Comparison of ENCODE assay signal across 1 cellular context in genomic region chr19:39125554-39126311, GRCh38.
A peak's percentile ranks its signal among the peaks of the same experiment; 100 is the strongest.
TF ChIP-seq lines count a peak whose summit lies in the region.

PAK4 (plus strand) TSS chr19:39125786; CDS start chr19:39169554, 43,768 bp downstream.

TF ChIP-seq in SK-N-SH, 30 proteins besides CTCF, POLR2A, EP300 and RAD21 (continued from another document):
- TF ChIP-seq USF2 (IDR thresholded peaks at IDR 0.05; ENCODE audit: borderline replicate concordance, low read depth, low read length): no peak
- TF ChIP-seq TEAD4 (IDR thresholded peaks at IDR 0.05; ENCODE audit: borderline replicate concordance, insufficient read depth): no peak
- no peak for TF ChIP-seq USF1 (IDR thresholded peaks at IDR 0.05; ENCODE audit: borderline replicate concordance, low read depth)
- TF ChIP-seq SIN3A (IDR thresholded peaks at IDR 0.05; ENCODE audit: borderline replicate concordance, low read depth, low read length): peak; percentile 53; the same call in 1 of the 2 replicates
- peak; percentile 93 for TF ChIP-seq YY1 (IDR thresholded peaks at IDR 0.05; ENCODE audit: low read depth)
- no peak for TF ChIP-seq JUND (IDR thresholded peaks at IDR 0.05)
- TF ChIP-seq PBX3 (IDR thresholded peaks at IDR 0.05): no peak
- no peak; the same call in 1 of the 2 replicates for TF ChIP-seq RCOR1 (IDR thresholded peaks at IDR 0.05; ENCODE audit: low read length)
- no peak for TF ChIP-seq MEF2A (IDR thresholded peaks at IDR 0.05; ENCODE audit: borderline replicate concordance, low read depth)
- no peak for TF ChIP-seq RXRA (IDR thresholded peaks at IDR 0.05; ENCODE audit: borderline replicate concordance, low read depth)
- TF ChIP-seq EZH2phosphoT487 (IDR thresholded peaks at IDR 0.05; ENCODE audit: borderline replicate concordance, low read depth): no peak
- no peak for TF ChIP-seq GATA2 (CRISPR knock-in tag; IDR thresholded peaks at IDR 0.05)
- TF ChIP-seq MXI1 (IDR thresholded peaks at IDR 0.05; ENCODE audit: low read depth, low read length): peak; percentile 68; the same call in 1 of the 2 replicates
- TF ChIP-seq RFX5 (IDR thresholded peaks at IDR 0.05; ENCODE audit: low read length): peak; percentile 56
- peak; percentile 90 for TF ChIP-seq POLR2AphosphoS5 (IDR thresholded peaks at IDR 0.05; ENCODE audit: low read depth, low read length)
- no peak for TF ChIP-seq SMC3 (IDR thresholded peaks at IDR 0.05; ENCODE audit: low read depth, low read length)
- TF ChIP-seq CHD2 (IDR thresholded peaks at IDR 0.05; ENCODE audit: low read length, partially characterized antibody): peak; percentile 29
- no peak for TF ChIP-seq FOXJ3 (CRISPR knock-in tag; IDR thresholded peaks at IDR 0.05)
- peak; percentile 92 for TF ChIP-seq FOXM1 (IDR thresholded peaks at IDR 0.05; ENCODE audit: low read depth)
- TF ChIP-seq TAF1 (IDR thresholded peaks at IDR 0.05; ENCODE audit: borderline replicate concordance, low read depth, low read length): peak; percentile 96
TF ChIP-seq in SK-N-SH: peak in this region for 11.
